25 cellular contexts compared by ENCODE assay signal in genomic region chr3:138363322-138363721, GRCh38. TPM values are rescaled to one million over a fixed set of nuclear protein-coding genes. Genes with fewer than 3 reads are reported as not detected.
"Had no signal": no experiment of that assay in that cellular context is flagged by ENCODE, and none has a peak within 500 bp of the region (broad histone marks: within the 10 kb centered on the region; RNA-seq: fewer than 3 reads in every experiment).

No MANE protein-coding gene starts in this region.

- H3K4me1 ChIP-seq: parathyroid adenoma had no signal

- H3K9me3 ChIP-seq: adrenal gland, SK-N-SH, tibial nerve, uterus had no signal

- H3K36me3 ChIP-seq: adrenal gland, tibial nerve, uterus had no signal

- H3K27ac ChIP-seq: parathyroid adenoma, uterus, VCaP had no signal

- ATAC-seq: activated CD8-positive, alpha-beta T cell treated with anti-CD3 and anti-CD28 coated beads, Interleukin-2, amount 10 ng/mL, durations not matched to agents 7 days and 5 days; esophagus mucosa; left lobe of liver; sciatic nerve; stimulated activated effector memory CD8-positive, alpha-beta T cell treated with anti-CD3 and anti-CD28 coated beads, Interleukin-12 subunit alpha, Interleukin-12 subunit beta, amount 100 ng/mL, for 72 hours; stimulated activated naive CD8-positive, alpha-beta T cell treated with anti-CD3 and anti-CD28 coated beads, Interleukin-15, amount 100 ng/mL, for 72 hours had no signal

- H3K27me3 Mint-ChIP-seq: activated naive CD8-positive, alpha-beta T cell had no signal

- DNase-seq: activated CD4-positive, alpha-beta T cell treated with anti-CD3 and anti-CD28 coated beads, Interleukin-2, amount 50 U/mL, for 1 hour; activated CD4-positive, CD25-positive, alpha-beta regulatory T cell treated with anti-CD3 and anti-CD28 coated beads, Interleukin-2, amount 50 U/mL, for 72 hours; activated CD8-positive, alpha-beta T cell treated with anti-CD3 and anti-CD28 coated beads, Interleukin-2, amount 10 ng/mL, durations not matched to agents 7 days and 5 days; activated naive CD4-positive, alpha-beta T cell; adrenal gland; dermis blood vessel endothelial cell; effector memory CD4-positive, alpha-beta T cell; nephron progenitor cell; SK-N-SH; small intestine; stimulated activated CD4-positive, alpha-beta T cell treated with anti-CD3 and anti-CD28 coated beads, Interleukin-2, amount 100 ng/mL, for 24 hours; stimulated activated naive CD8-positive, alpha-beta T cell treated with anti-CD3 and anti-CD28 coated beads, Interleukin-15, amount 100 ng/mL, for 72 hours; uterus had no signal

- H3K4me3 ChIP-seq: adrenal gland, tibial nerve, uterus had no signal

- H3K36me3 Mint-ChIP-seq: activated naive CD8-positive, alpha-beta T cell; stimulated activated effector memory CD8-positive, alpha-beta T cell treated with anti-CD3 and anti-CD28 coated beads, Interleukin-12 subunit alpha, Interleukin-12 subunit beta, amount 100 ng/mL, for 72 hours had no signal

- H3K4me3 Mint-ChIP-seq: activated CD8-positive, alpha-beta T cell treated with anti-CD3 and anti-CD28 coated beads, Interleukin-2, amount 10 ng/mL, durations not matched to agents 7 days and 5 days; activated naive CD8-positive, alpha-beta T cell; activated T-helper 1 cell treated with anti-CD3 and anti-CD28 coated beads, Interleukin-12 subunit alpha, Interleukin-12 subunit beta, Interleukin-2, Interleukin-4 antibody, amounts not matched to agents 30 ng/mL and 10 ng/mL and 1 ng/mL, durations not matched to agents 14 hours and 24 hours and 36 hours; nephron progenitor cell; stimulated activated effector memory CD8-positive, alpha-beta T cell treated with anti-CD3 and anti-CD28 coated beads, Interleukin-12 subunit alpha, Interleukin-12 subunit beta, amount 100 ng/mL, for 72 hours; stimulated activated naive CD8-positive, alpha-beta T cell treated with anti-CD3 and anti-CD28 coated beads, Interleukin-15, amount 100 ng/mL, for 72 hours; T-helper 2 cell treated with Interferon-gamma antibody and Interleukin-4, amounts not matched to agents 5 μg/mL and 100 μg/mL, for 36 hours had no signal

- H3K27me3 ChIP-seq: adrenal gland, tibial nerve, uterus had no signal

- H3K9me3 Mint-ChIP-seq: activated T-helper 1 cell treated with anti-CD3 and anti-CD28 coated beads, Interleukin-12 subunit alpha, Interleukin-12 subunit beta, Interleukin-2, Interleukin-4 antibody, amounts not matched to agents 30 ng/mL and 10 ng/mL and 1 ng/mL, durations not matched to agents 14 hours and 24 hours and 36 hours; nephron progenitor cell; stimulated activated effector memory CD8-positive, alpha-beta T cell treated with anti-CD3 and anti-CD28 coated beads, Interleukin-12 subunit alpha, Interleukin-12 subunit beta, amount 100 ng/mL, for 72 hours; stimulated activated naive CD8-positive, alpha-beta T cell treated with anti-CD3 and anti-CD28 coated beads, Interleukin-15, amount 100 ng/mL, for 72 hours; T-helper 2 cell treated with Interferon-gamma antibody and Interleukin-4, amounts not matched to agents 5 μg/mL and 100 μg/mL, for 36 hours had no signal

- H3K27ac Mint-ChIP-seq: activated CD8-positive, alpha-beta T cell treated with anti-CD3 and anti-CD28 coated beads, Interleukin-2, amount 10 ng/mL, durations not matched to agents 7 days and 5 days; activated naive CD8-positive, alpha-beta T cell; activated T-helper 1 cell treated with anti-CD3 and anti-CD28 coated beads, Interleukin-12 subunit alpha, Interleukin-12 subunit beta, Interleukin-2, Interleukin-4 antibody, amounts not matched to agents 30 ng/mL and 10 ng/mL and 1 ng/mL, durations not matched to agents 14 hours and 24 hours and 36 hours; nephron progenitor cell; stimulated activated effector memory CD8-positive, alpha-beta T cell treated with anti-CD3 and anti-CD28 coated beads, Interleukin-12 subunit alpha, Interleukin-12 subunit beta, amount 100 ng/mL, for 72 hours; stimulated activated naive CD8-positive, alpha-beta T cell treated with anti-CD3 and anti-CD28 coated beads, Interleukin-15, amount 100 ng/mL, for 72 hours; T-helper 2 cell treated with Interferon-gamma antibody and Interleukin-4, amounts not matched to agents 5 μg/mL and 100 μg/mL, for 36 hours had no signal

- H3K4me1 Mint-ChIP-seq: stimulated activated effector memory CD8-positive, alpha-beta T cell treated with anti-CD3 and anti-CD28 coated beads, Interleukin-12 subunit alpha, Interleukin-12 subunit beta, amount 100 ng/mL, for 72 hours; stimulated activated naive CD8-positive, alpha-beta T cell treated with anti-CD3 and anti-CD28 coated beads, Interleukin-15, amount 100 ng/mL, for 72 hours had no signal

RNA-seq across cellular contexts. Expression of gene MRAS, which starts 14.9 kb away (rescaled TPM):
- total RNA-seq: activated CD8-positive, alpha-beta T cell treated with anti-CD3 and anti-CD28 coated beads, Interleukin-2, amount 10 ng/mL, durations not matched to agents 7 days and 5 days had no signal

RNA-seq across cellular contexts. Expression of gene NME9, which starts 33.7 kb away (rescaled TPM):
- total RNA-seq: activated CD8-positive, alpha-beta T cell treated with anti-CD3 and anti-CD28 coated beads, Interleukin-2, amount 10 ng/mL, durations not matched to agents 7 days and 5 days; activated T-helper 1 cell treated with anti-CD3 and anti-CD28 coated beads, Interleukin-12 subunit alpha, Interleukin-12 subunit beta, Interleukin-2, Interleukin-4 antibody, amounts not matched to agents 30 ng/mL and 10 ng/mL and 1 ng/mL, durations not matched to agents 14 hours and 24 hours and 36 hours; bronchial epithelial cell; chondrocyte; dermis blood vessel endothelial cell; esophagus mucosa; left lobe of liver; tibial nerve had no signal
